ENCODE assay signal across 27 cellular contexts in genomic region chr12:130225347-130225746, GRCh38.
"Had no signal": no experiment of that assay in that cellular context is flagged by ENCODE, and none has a peak within 500 bp of the region (broad histone marks: within the 10 kb centered on the region; RNA-seq: fewer than 3 reads in every experiment).

No MANE protein-coding gene starts in this region.

- DNase-seq: islet precursor cell; left ventricle myocardium inferior; mesendoderm; naive B cell; natural killer cell; nephron progenitor cell; nucleus accumbens; pancreas; retina; right cardiac atrium; stimulated activated CD4-positive, alpha-beta T cell treated with anti-CD3 and anti-CD28 coated beads, Interleukin-12 subunit alpha, Interleukin-12 subunit beta, amount 100 ng/mL, for 4 hours; stimulated activated CD4-positive, alpha-beta T cell treated with anti-CD3 and anti-CD28 coated beads, Interleukin-15, amount 100 ng/mL, for 24 hours; stimulated activated CD4-positive, alpha-beta T cell treated with anti-CD3 and anti-CD28 coated beads, Interleukin-2, amount 100 ng/mL, for 24 hours; stimulated activated CD4-positive, alpha-beta T cell treated with anti-CD3 and anti-CD28 coated beads, Interleukin-4, amount 100 ng/mL, for 1 hour; stimulated activated naive CD4-positive, alpha-beta T cell; tibial artery; uterus had no signal

- H3K4me3 ChIP-seq: hepatocyte, left ventricle myocardium inferior, lung, pancreas, prostate gland, skin epidermis, suprapubic skin, thoracic aorta, tibial artery, uterus had no signal

- H3K36me3 ChIP-seq: left ventricle myocardium inferior, pancreas, prostate gland, suprapubic skin, thoracic aorta, tibial artery, uterus had no signal

- H3K36me3 Mint-ChIP-seq: mesothelial cell of epicardium; natural killer cell; stimulated activated effector memory CD8-positive, alpha-beta T cell treated with anti-CD3 and anti-CD28 coated beads, Interleukin-12 subunit alpha, Interleukin-12 subunit beta, amount 100 ng/mL, for 72 hours had no signal

- H3K27ac Mint-ChIP-seq: mesothelial cell of epicardium; naive B cell; natural killer cell; nephron progenitor cell; stimulated activated effector memory CD8-positive, alpha-beta T cell treated with anti-CD3 and anti-CD28 coated beads, Interleukin-12 subunit alpha, Interleukin-12 subunit beta, amount 100 ng/mL, for 72 hours; stimulated activated naive CD8-positive, alpha-beta T cell treated with anti-CD3 and anti-CD28 coated beads, Interleukin-15, Interleukin-2, amounts not matched to agents 100 ng/mL and 50 ng/mL, for 24 hours; type B pancreatic cell had no signal

- H3K27ac ChIP-seq: hepatocyte, left ventricle myocardium inferior, pancreas, prostate gland, skin epidermis, suprapubic skin, thoracic aorta, tibial artery, uterus had no signal

- H3K4me1 ChIP-seq: left ventricle myocardium inferior, pancreas, prostate gland, tibial artery, uterus had no signal

- H2AFZ ChIP-seq: hepatocyte had no signal

- H3K4me2 ChIP-seq: hepatocyte had no signal

- H3K4me3 Mint-ChIP-seq: mesothelial cell of epicardium; naive B cell; natural killer cell; nephron progenitor cell; stimulated activated effector memory CD8-positive, alpha-beta T cell treated with anti-CD3 and anti-CD28 coated beads, Interleukin-12 subunit alpha, Interleukin-12 subunit beta, amount 100 ng/mL, for 72 hours; stimulated activated naive CD8-positive, alpha-beta T cell treated with anti-CD3 and anti-CD28 coated beads, Interleukin-15, Interleukin-2, amounts not matched to agents 100 ng/mL and 50 ng/mL, for 24 hours; type B pancreatic cell had no signal

- H3K79me2 ChIP-seq: hepatocyte had no signal

- H3K4me1 Mint-ChIP-seq: naive B cell; natural killer cell; stimulated activated effector memory CD8-positive, alpha-beta T cell treated with anti-CD3 and anti-CD28 coated beads, Interleukin-12 subunit alpha, Interleukin-12 subunit beta, amount 100 ng/mL, for 72 hours had no signal

- H3K27me3 ChIP-seq: tibial artery, uterus had no signal

- H3K9me3 ChIP-seq: pancreas, prostate gland, suprapubic skin, thoracic aorta, tibial artery, uterus had no signal
